31 cellular contexts compared by ENCODE assay signal in genomic region chr3:158649791-158650190, GRCh38. TPM values are rescaled to one million over a fixed set of nuclear protein-coding genes. Genes with fewer than 3 reads are reported as not detected.
DNase-seq lines count a peak whose midpoint lies in the region; ATAC-seq and TF ChIP-seq lines count a peak whose summit lies in the region.
"Had no signal": no experiment of that assay in that cellular context is flagged by ENCODE, and none has a peak within 500 bp of the region (broad histone marks: within the 10 kb centered on the region; RNA-seq: fewer than 3 reads in every experiment).

No MANE protein-coding gene starts in this region.

- no peak for ATAC-seq in mucosa of descending colon
- ATAC-seq: A549, foreskin keratinocyte, left colon had no signal

- peaks cover 46% of the 10 kb centered on the region for H3K4me1 Mint-ChIP-seq in activated T-cell treated with anti-CD3 and anti-CD28 coated beads, Interleukin-2, amount 50 U/mL, for 24 hours (ENCODE audit: low read depth)

- peaks cover 12% of the 10 kb centered on the region for H3K4me1 ChIP-seq in mucosa of descending colon (ENCODE audit: low read depth)
- H3K4me1 ChIP-seq: colonic mucosa, HAP-1 had no signal

- H3K27ac Mint-ChIP-seq in activated T-cell treated with anti-CD3 and anti-CD28 coated beads, Interleukin-2, amount 50 U/mL, for 24 hours: peak overlapping the region; percentile 56
- H3K27ac Mint-ChIP-seq: T-helper 1 cell treated with Interleukin-12 subunit alpha and Interleukin-12 subunit beta and Interleukin-4 antibody, amounts not matched to agents 30 μg/mL and 1 μg/mL, for 36 hours had no signal

- no peak overlapping the region for H3K4me3 Mint-ChIP-seq in activated T-cell treated with anti-CD3 and anti-CD28 coated beads, Interleukin-2, amount 50 U/mL, for 24 hours
- H3K4me3 Mint-ChIP-seq: T-helper 1 cell treated with Interleukin-12 subunit alpha and Interleukin-12 subunit beta and Interleukin-4 antibody, amounts not matched to agents 30 μg/mL and 1 μg/mL, for 36 hours had no signal

- H3K4me3 ChIP-seq in mucosa of descending colon: no peak overlapping the region
- H3K4me3 ChIP-seq: A549, ascending aorta, cardiac muscle cell, colonic mucosa, esophagus squamous epithelium, HAP-1, right lobe of liver, stomach, thyroid gland, vagina had no signal

- H3K9me3 ChIP-seq in mucosa of descending colon: no peaks in the 10 kb centered on the region
- H3K9me3 ChIP-seq: A549, ascending aorta, colonic mucosa, esophagus squamous epithelium, HAP-1, right lobe of liver, stomach, thyroid gland, vagina had no signal

- H3K9me3 Mint-ChIP-seq in activated T-cell treated with anti-CD3 and anti-CD28 coated beads, Interleukin-2, amount 50 U/mL, for 24 hours: no peaks in the 10 kb centered on the region
- H3K9me3 Mint-ChIP-seq: T-helper 1 cell treated with Interleukin-12 subunit alpha and Interleukin-12 subunit beta and Interleukin-4 antibody, amounts not matched to agents 30 μg/mL and 1 μg/mL, for 36 hours had no signal

- peaks cover 87% of the 10 kb centered on the region for H3K36me3 Mint-ChIP-seq in activated T-cell treated with anti-CD3 and anti-CD28 coated beads, Interleukin-2, amount 50 U/mL, for 24 hours (ENCODE audit: low read depth)

- intact Hi-C loops in mucosa of descending colon (cut with DNase I, micrococcal nuclease): no loop called here

- TF ChIP-seq CTCF in mucosa of descending colon (IDR thresholded peaks at IDR 0.05): no peak

- DNase-seq in activated T-cell treated with anti-CD3 and anti-CD28 coated beads, Interleukin-2, amount 50 U/mL, for 24 hours: no peak
- DNase-seq in activated T-cell treated with anti-CD3 and anti-CD28 coated beads, Interleukin-2, amount 50 U/mL, for 48 hours: no peak
- DNase-seq in NCI-H526 (lab: John Stamatoyannopoulos, UW) (peak; percentile 65 to 74), dermis microvascular lymphatic vessel endothelial cell (ENCODE audit: low read depth in 2 of 2) (peak; percentile 85 to 96), lung microvascular endothelial cell (ENCODE audit: low read depth in 2 of 2) (peak; percentile 82 to 86), SKM-1 (lab: John Stamatoyannopoulos, UW; ENCODE audit: unreplicated experiment) (no peak), LoVo (ENCODE audit: low spot score) (no peak), mucosa of descending colon (no peak)
- DNase-seq: activated CD4-positive, CD25-positive, alpha-beta regulatory T cell treated with anti-CD3 and anti-CD28 coated beads, Interleukin-2, amount 50 U/mL, for 72 hours; activated gamma-delta T cell; activated T-cell treated with anti-CD3 and anti-CD28 coated beads, Interleukin-2, amount 50 U/mL, for 1 hour; Calu3; colonic mucosa; DMS79 treated with DMSO at 0.1 percent for 48 hours; esophagus squamous epithelium; foreskin keratinocyte; GF-D8; left colon; NCI-H1048; NCI-H446; NCI-H82; right lobe of liver; RPMI8226; stomach; thyroid gland had no signal

- H3K36me3 ChIP-seq in mucosa of descending colon (ENCODE audit: low read depth): no peaks in the 10 kb centered on the region
- H3K36me3 ChIP-seq: colonic mucosa had no signal

- H3K27me3 Mint-ChIP-seq in activated T-cell treated with anti-CD3 and anti-CD28 coated beads, Interleukin-2, amount 50 U/mL, for 24 hours: no peaks in the 10 kb centered on the region

RNA-seq across cellular contexts. Expression of gene GFM1, which starts 5.5 kb away (rescaled TPM):
- total RNA-seq in dermis microvascular lymphatic vessel endothelial cell (85.8 and 93.6 TPM in 2 replicates), lung microvascular endothelial cell (81.1 and 103 TPM in 2 replicates), mucosa of descending colon (10 to 100 TPM; 42.8 to 52.0 (median 47.2) TPM)

RNA-seq across cellular contexts. Expression of gene LXN, which starts 22.7 kb away (rescaled TPM):
- total RNA-seq in dermis microvascular lymphatic vessel endothelial cell: 23.1 and 26.3 TPM in 2 replicates
- 36.7 and 46.4 TPM in 2 replicates for total RNA-seq in lung microvascular endothelial cell
- 10 to 100 TPM; 17.9 to 62.6 (median 48.9) TPM for total RNA-seq in mucosa of descending colon

Comparison
In these comparisons a context has a peak if more than half of its experiments do, and no peak if none do; other contexts are left out.
1. DNase-seq: peak in NCI-H526 (2 of 2), dermis microvascular lymphatic vessel endothelial cell (2 of 2) and lung microvascular endothelial cell (2 of 2); none in activated T-cell treated with anti-CD3 and anti-CD28 coated beads, Interleukin-2, amount 50 U/mL, for 24 hours (single experiment), activated T-cell treated with anti-CD3 and anti-CD28 coated beads, Interleukin-2, amount 50 U/mL, for 48 hours (0 of 2), SKM-1 (single experiment), LoVo (single experiment) and mucosa of descending colon (0 of 3).